Comparison of ENCODE assay signal across 20 cellular contexts in the genomic region with DNA sequence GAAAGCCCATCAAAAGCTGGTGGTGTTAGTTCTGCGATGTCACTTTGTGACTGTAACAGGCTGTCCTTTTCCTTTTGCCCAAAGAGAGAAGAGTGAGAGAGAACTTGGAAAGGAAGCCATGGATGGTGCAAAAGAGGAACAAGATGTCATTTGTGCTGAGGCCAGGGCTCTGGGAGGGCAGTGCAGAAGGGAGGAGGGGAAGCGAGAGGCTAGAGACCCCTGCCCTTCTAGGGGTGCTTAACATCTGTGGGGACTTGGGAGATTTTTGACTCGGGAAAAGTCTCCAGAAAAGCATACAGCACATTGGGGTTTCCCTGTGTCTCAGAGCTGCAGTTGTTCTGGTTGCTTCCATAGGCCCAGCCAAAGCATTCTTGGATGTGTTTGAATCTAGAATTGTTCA. TPM values are rescaled to one million over a fixed set of nuclear protein-coding genes. Genes with fewer than 3 reads are reported as not detected.
"Had no signal": no experiment of that assay in that cellular context is flagged by ENCODE, and none has a peak within 500 bp of the region (broad histone marks: within the 10 kb centered on the region; RNA-seq: fewer than 3 reads in every experiment).

No MANE protein-coding gene starts in this region.

- H3K4me3 Mint-ChIP-seq: dendritic cell treated with granulocyte-macrophage colony-stimulating factor and Interleukin-4, amounts not matched to agents 40 ng/mL and 50 ng/mL, for 4 days; immature natural killer cell; memory B cell; naive B cell; nephron progenitor cell had no signal

- H3K9me3 Mint-ChIP-seq: dendritic cell treated with granulocyte-macrophage colony-stimulating factor and Interleukin-4, amounts not matched to agents 40 ng/mL and 50 ng/mL, for 4 days; memory B cell had no signal

- H3K4me3 ChIP-seq: esophagus squamous epithelium, gastroesophageal sphincter, left ventricle myocardium inferior, lower lobe of right lung, right atrium auricular region, suprapubic skin, thyroid gland, upper lobe of left lung had no signal

- H3K4me1 ChIP-seq: lower lobe of right lung, right atrium auricular region, upper lobe of left lung had no signal

- H3K36me3 Mint-ChIP-seq: memory B cell, naive B cell had no signal

- H3K4me1 Mint-ChIP-seq: immature natural killer cell, memory B cell, naive B cell had no signal

- DNase-seq: esophagus squamous epithelium; foreskin fibroblast; immature natural killer cell; kidney; left cardiac atrium; left ventricle myocardium inferior; lower lobe of right lung; naive B cell; nephron progenitor cell; small intestine; stimulated activated CD4-positive, alpha-beta T cell treated with anti-CD3 and anti-CD28 coated beads, Interleukin-2, amount 100 ng/mL, for 48 hours; stimulated activated naive CD4-positive, alpha-beta T cell treated with Interleukin-2 at 50 U/mL for 16 hours; thyroid gland; upper lobe of left lung had no signal

- H3K27ac Mint-ChIP-seq: dendritic cell treated with granulocyte-macrophage colony-stimulating factor and Interleukin-4, amounts not matched to agents 40 ng/mL and 50 ng/mL, for 4 days; immature natural killer cell; memory B cell; naive B cell; nephron progenitor cell had no signal

- H3K27ac ChIP-seq: esophagus squamous epithelium, gastroesophageal sphincter, left ventricle myocardium inferior, lower lobe of right lung, neutrophil, right atrium auricular region, suprapubic skin, thyroid gland, upper lobe of left lung had no signal

- H3K36me3 ChIP-seq: esophagus squamous epithelium, gastroesophageal sphincter, left ventricle myocardium inferior, lower lobe of right lung, neutrophil, right atrium auricular region, suprapubic skin, thyroid gland, upper lobe of left lung had no signal

- H3K9me3 ChIP-seq: esophagus squamous epithelium, gastroesophageal sphincter, left ventricle myocardium inferior, lower lobe of right lung, neutrophil, right atrium auricular region, suprapubic skin, thyroid gland, upper lobe of left lung had no signal

- H3K27me3 ChIP-seq: gastroesophageal sphincter, right atrium auricular region, suprapubic skin, thyroid gland, upper lobe of left lung had no signal

RNA-seq across cellular contexts. Expression of a gene that starts 49.6 kb away (rescaled TPM):
- polyA plus RNA-seq: immature natural killer cell had no signal
